Comparison of ENCODE assay signal across 16 cellular contexts in the genomic region with DNA sequence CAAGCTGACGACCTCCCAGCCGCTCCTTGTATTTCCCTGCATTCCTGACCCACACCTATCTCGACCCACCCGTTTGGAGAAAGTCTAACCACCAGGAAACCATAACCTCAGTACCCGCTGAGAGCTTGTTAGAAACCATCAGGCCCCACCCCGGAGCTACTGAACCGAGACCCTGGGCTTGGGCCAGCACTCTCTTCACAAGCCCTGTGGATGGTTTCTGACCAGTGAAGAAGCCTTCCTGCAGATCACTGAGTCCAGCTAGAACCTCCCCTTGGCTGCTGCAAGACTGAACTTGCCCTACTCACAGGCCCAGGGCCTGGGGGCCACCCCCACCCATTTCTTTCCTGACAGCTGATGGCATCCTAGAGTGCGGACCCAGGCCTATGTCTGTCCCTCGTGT. TPM values are rescaled to one million over a fixed set of nuclear protein-coding genes. Genes with fewer than 3 reads are reported as not detected.
DNase-seq lines count a peak whose midpoint lies in the region; TF ChIP-seq lines count a peak whose summit lies in the region.
"Had no signal": no experiment of that assay in that cellular context is flagged by ENCODE, and none has a peak within 500 bp of the region (broad histone marks: within the 10 kb centered on the region; RNA-seq: fewer than 3 reads in every experiment).

No MANE protein-coding gene starts in this region.

- CTCF ChIA-PET in HEK293 (lab: Yijun Ruan, JAX), result interaction anchor here (0.8 kb wide), 1 partner anchor 33 kb away, joined by 4 read pairs; no protein-coding TSS in a partner anchor
- CTCF ChIA-PET in RWPE1 (lab: Yijun Ruan, JAX), result no interaction called here

- POLR2A ChIA-PET in HEK293 (lab: Yijun Ruan, JAX) (no interaction called here), RWPE1 (lab: Yijun Ruan, JAX; ENCODE audit: low non-redundant PET) (no interaction called here)

- intact Hi-C loops in thyroid gland (cut with DNase I), result no loop called here

- no peak for TF ChIP-seq CTCF in HEK293 (tag by site-specific recombination; IDR thresholded peaks at IDR 0.05)
- no peak for TF ChIP-seq CTCF in RWPE1 (conservative IDR thresholded peaks at IDR 0.05; ENCODE audit: low read depth)
- TF ChIP-seq CTCF in thyroid gland (IDR thresholded peaks at IDR 0.05), result no peak

- no peak overlapping the region for H3K4me3 ChIP-seq in HEK293 (ENCODE audit: low read depth, low read length)
- H3K4me3 ChIP-seq in thyroid gland (replicated peaks in 1 of 3), result no peak overlapping the region
- H3K4me3 ChIP-seq: GM23248 had no signal

- 20% methylated on average over 4 of the region's 9 CpGs; no CpG with 5 or more reads in 1 of the 2 donors for WGBS in thyroid gland, 2 donors

- H3K27ac ChIP-seq in HEK293 (ENCODE audit: extremely low read depth, low read depth, low read length) (no peak overlapping the region), RWPE1 (peak overlapping the region; percentile 20; the same call in 1 of the 2 replicates), thyroid gland (no peak overlapping the region)
- H3K27ac ChIP-seq: C4-2B, GM23248 had no signal

- H3K36me3 ChIP-seq in HEK293 (ENCODE audit: control insufficient read depth in 2 of 2, insufficient read depth in 1 of 2, low read length in 2 of 2) (peaks cover 0 to 44% of the 10 kb centered on the region in 2 experiments; a peak in 1 of 3 replicates), thyroid gland (peaks cover 3 to 12% of the 10 kb centered on the region in 2 donors)

- TF ChIP-seq POLR2A in thyroid gland (IDR thresholded peaks at IDR 0.05), result no peak

- no peaks in the 10 kb centered on the region for H3K27me3 ChIP-seq in thyroid gland

- H3K4me1 ChIP-seq in HEK293 (ENCODE audit: control insufficient read depth, insufficient read depth, low read length) (no peaks in the 10 kb centered on the region), thyroid gland (peaks cover 0 to 3% of the 10 kb centered on the region in 2 donors)
- H3K4me1 ChIP-seq: Caco-2 had no signal

- H3K9me3 ChIP-seq in HEK293 (ENCODE audit: control insufficient read depth, insufficient read depth, low read depth, low read length) (no peaks in the 10 kb centered on the region), thyroid gland (no peaks in the 10 kb centered on the region)
- H3K9me3 ChIP-seq: Caco-2 had no signal

- DNase-seq in RWPE1 (ENCODE audit: low spot score), result no peak
- DNase-seq in glomerular visceral epithelial cell (ENCODE audit: extremely low spot score), result peak; percentile 21
- DNase-seq in thyroid gland, result peak; percentile 81 to 82
- DNase-seq in cerebellar nuclear complex (lab: John Stamatoyannopoulos, UW), result no peak
- DNase-seq in activated gamma-delta T cell treated with Interleukin-2 at 50 U/mL for 16 hours, result no peak
- no peak for DNase-seq in islet precursor cell
- DNase-seq: Caco-2; CD4-positive, CD25-positive, alpha-beta regulatory T cell; CD8-positive, alpha-beta T cell; DMS153; DND-41; GM23248; H9; HFFc6 had no signal

TF ChIP-seq in HEK293, 187 proteins besides CTCF, POLR2A, EP300 and RAD21:
- TF ChIP-seq GFI1B (tag by site-specific recombination; IDR thresholded peaks at IDR 0.05), result no peak
- TF ChIP-seq ZNF544 (tag by site-specific recombination; IDR thresholded peaks at IDR 0.05), result no peak
- no peak for TF ChIP-seq ZNF350 (tag by site-specific recombination; IDR thresholded peaks at IDR 0.05)
- 0 out of 2 replicates have a peak, but pooled peaks have one; percentile 19 for TF ChIP-seq KLF1 (tag by site-specific recombination; IDR thresholded peaks at IDR 0.05)
TF ChIP-seq in HEK293: peak in this region for 1.

RNA-seq across cellular contexts. Expression of a gene that starts 26.6 kb away (rescaled TPM):
- total RNA-seq in thyroid gland, result 10 to 100 TPM; 23.2 to 70.4 (median 39.0) TPM

RNA-seq across cellular contexts. Expression of a gene that starts 40.4 kb away (rescaled TPM):
- 10 to 100 TPM; 11.2 to 20.3 (median 17.0) TPM for total RNA-seq in thyroid gland

RNA-seq across cellular contexts. Expression of a gene that starts 40.7 kb away (rescaled TPM):
- total RNA-seq in thyroid gland, result 10 to 100 TPM; 41.9 to 64.7 (median 61.8) TPM

Comparison
In these comparisons a context has a peak if more than half of its experiments do, and no peak if none do; other contexts are left out.
1. DNase-seq: peak in glomerular visceral epithelial cell (single experiment) and thyroid gland (2 of 2); none in RWPE1 (single experiment), cerebellar nuclear complex (0 of 2), activated gamma-delta T cell treated with Interleukin-2 at 50 U/mL for 16 hours (single experiment) and islet precursor cell (single experiment).